ENCODE assay signal across 7 cellular contexts in genomic region chrX:14497184-14497666, GRCh38. TPM values are rescaled to one million over a fixed set of nuclear protein-coding genes. Genes with fewer than 3 reads are reported as not detected.
A peak's percentile ranks its signal among the peaks of the same experiment; 100 is the strongest.
DNase-seq lines count a peak whose midpoint lies in the region; ATAC-seq, FAIRE-seq and TF ChIP-seq lines count a peak whose summit lies in the region.

No MANE protein-coding gene starts in this region.

- peak overlapping the region; percentile 61 for H3K4me3 Mint-ChIP-seq in central memory CD8-positive, alpha-beta T cell

- H3K9ac ChIP-seq in KMS-11: peak overlapping the region; percentile 72

- no peaks in the 10 kb centered on the region for H4K20me1 ChIP-seq in KMS-11 (ENCODE audit: insufficient read depth)

- no peak for FAIRE-seq in frontal cortex (lab: Jason Lieb, UNC)

- no peaks in the 10 kb centered on the region for H3K27me3 Mint-ChIP-seq in central memory CD8-positive, alpha-beta T cell

- no peaks in the 10 kb centered on the region for H3K27me3 ChIP-seq in KMS-11 (ENCODE audit: insufficient read depth, low read depth)

- TF ChIP-seq CTCF in GM13976 (IDR thresholded peaks at IDR 0.05; ENCODE audit: borderline replicate concordance, control extremely low read depth, extremely low read depth, insufficient read depth, missing control alignments) (no peak), KMS-11 (conservative IDR thresholded peaks at IDR 0.05; ENCODE audit: low read depth, low read length) (no peak)

- H3K27ac Mint-ChIP-seq in central memory CD8-positive, alpha-beta T cell (ENCODE audit: low read depth): peak overlapping the region; percentile 79

- peak; percentile 3 for DNase-seq in GM13976 (ENCODE audit: low spot score)
- DNase-seq in central memory CD8-positive, alpha-beta T cell (ENCODE audit: low spot score in 2 of 2): no peak
- DNase-seq in sciatic nerve (ENCODE audit: low spot score): no peak
- no peak for DNase-seq in frontal cortex (ENCODE audit: low spot score in 2 of 2)
- no peak for DNase-seq in NCI-H446 treated with DMSO at 0.1 percent for 48 hours (lab: John Stamatoyannopoulos, UW)

- peaks cover 17% of the 10 kb centered on the region for H3K4me1 ChIP-seq in KMS-11 (ENCODE audit: low read depth, poor library complexity, severe bottlenecking)

- peak overlapping the region; percentile 53 for H3K4me2 ChIP-seq in KMS-11

- peak; percentile 69 for ATAC-seq in GM21381 (IDR thresholded peaks at IDR 0.05; ENCODE audit: unreplicated experiment)
- peak; percentile 24 for ATAC-seq in central memory CD8-positive, alpha-beta T cell (replicated peaks; ENCODE audit: extremely low read depth, poor library complexity, severe bottlenecking)
- ATAC-seq in sciatic nerve: peak; percentile 76

- no peak overlapping the region for H3K4me3 ChIP-seq in KMS-11 (IDR thresholded peaks at IDR 0.05; ENCODE audit: insufficient read depth, low read depth, low read length)

- no peaks in the 10 kb centered on the region for H3K9me3 Mint-ChIP-seq in central memory CD8-positive, alpha-beta T cell

- H3K36me3 ChIP-seq in KMS-11 (ENCODE audit: insufficient read depth): no peaks in the 10 kb centered on the region

- no peaks in the 10 kb centered on the region for H3K36me3 Mint-ChIP-seq in central memory CD8-positive, alpha-beta T cell (ENCODE audit: insufficient read depth)

- peak overlapping the region; percentile 86 for H3K27ac ChIP-seq in KMS-11

- H2AFZ ChIP-seq in KMS-11 (ENCODE audit: low read depth): peak overlapping the region; percentile 81

- intact Hi-C loops in sciatic nerve (cut with DNase I): no loop called here

- H3K4me1 Mint-ChIP-seq in central memory CD8-positive, alpha-beta T cell: peaks cover 11% of the 10 kb centered on the region

- H3K79me2 ChIP-seq in KMS-11 (ENCODE audit: insufficient read depth, low read depth): no peaks in the 10 kb centered on the region

- in situ Hi-C loops in GM13976 (cut with MboI; ENCODE audit: low sequenced_read_pairs, unreplicated experiment): no loop called here

RNA-seq across cellular contexts. Expression of gene GLRA2, which starts 32.1 kb away (rescaled TPM):
- 0.22 TPM for total RNA-seq in sciatic nerve
- total RNA-seq in frontal cortex: 113 TPM

Comparison
In these comparisons a context has a peak if more than half of its experiments do, and no peak if none do; other contexts are left out.
1. ATAC-seq: peak in every context shown above with its lines; median percentile 76 in sciatic nerve; 69 in GM21381; 24 in central memory CD8-positive, alpha-beta T cell.
2. RNA of gene GLRA2, which starts 32.1 kb away (total RNA-seq): 113 TPM in frontal cortex (single experiment); 0.22 TPM in sciatic nerve (single experiment); every median in the first group is over 10 times any median in the second.